In genomic region chr1:219347843-219348475, GRCh38 we compare ENCODE assay signal across 14 cellular contexts.
DNase-seq lines count a peak whose midpoint lies in the region; ATAC-seq lines count a peak whose summit lies in the region.
"Had no signal": no experiment of that assay in that cellular context is flagged by ENCODE, and none has a peak within 500 bp of the region (broad histone marks: within the 10 kb centered on the region; RNA-seq: fewer than 3 reads in every experiment).

No MANE protein-coding gene starts in this region.

- WGBS in right cardiac atrium, result 42% methylated on average over 5 of the region's 5 CpGs
- 5 to 8% methylated on average over 5 of the region's 5 CpGs for WGBS in aorta, 2 donors

- H3K27me3 Mint-ChIP-seq in T-cell, result peaks cover 0 to 5% of the 10 kb centered on the region in 2 donors
- H3K27me3 Mint-ChIP-seq in activated CD4-positive, alpha-beta T cell treated with anti-CD3 and anti-CD28 coated beads, Interleukin-2, amount 10 ng/mL, durations not matched to agents 24 days and 14 days, result no peaks in the 10 kb centered on the region

- POLR2A ChIA-PET in T-cell (lab: Charles Lee), result no interaction called here

- H3K36me3 ChIP-seq in aorta (ENCODE audit: control insufficient read depth in 1 of 2, insufficient read depth in 2 of 2, low read length in 1 of 2), result no peaks in the 10 kb centered on the region

- H3K4me1 ChIP-seq in right cardiac atrium (ENCODE audit: control insufficient read depth, insufficient read depth, low read length) (peaks cover 2% of the 10 kb centered on the region), aorta (ENCODE audit: control insufficient read depth in 1 of 2, insufficient read depth in 2 of 2, low read length in 2 of 2) (peaks cover 0 to 3% of the 10 kb centered on the region in 2 donors)

- H3K9me3 ChIP-seq in right cardiac atrium (ENCODE audit: control insufficient read depth, low read length) (peaks cover 3% of the 10 kb centered on the region), aorta (ENCODE audit: control insufficient read depth, low read length) (peaks cover 2% of the 10 kb centered on the region)

- H3K4me1 Mint-ChIP-seq in T-cell, result no peaks in the 10 kb centered on the region
- no peaks in the 10 kb centered on the region for H3K4me1 Mint-ChIP-seq in activated CD4-positive, alpha-beta T cell treated with anti-CD3 and anti-CD28 coated beads, Interleukin-2, amount 10 ng/mL, durations not matched to agents 24 days and 14 days

- H3K27me3 ChIP-seq in right cardiac atrium (ENCODE audit: control insufficient read depth, insufficient read depth) (no peaks in the 10 kb centered on the region), aorta (ENCODE audit: control insufficient read depth in 1 of 2, insufficient read depth in 2 of 2, low read length in 1 of 2) (no peaks in the 10 kb centered on the region)

- H3K27ac ChIP-seq in right cardiac atrium (ENCODE audit: low read length) (no peak overlapping the region), aorta (ENCODE audit: low read depth in 1 of 2, low read length in 2 of 2) (no peak overlapping the region)

- H3K4me3 ChIP-seq in right cardiac atrium (ENCODE audit: low read length) (no peak overlapping the region), aorta (ENCODE audit: low read length in 2 of 2) (no peak overlapping the region)

- ATAC-seq in right cardiac atrium (peak; percentile 70 to 86), aorta (ENCODE audit: low FRiP score) (peak; percentile 70), T-cell (replicated peaks in 1 of 4) (no peak)
- ATAC-seq: activated CD8-positive, alpha-beta T cell treated with anti-CD3 and anti-CD28 coated beads, Interleukin-2, amount 10 ng/mL, durations not matched to agents 7 days and 5 days had no signal

- peaks cover 27 to 37% (median 33%) of the 10 kb centered on the region in 3 donors for H3K9me3 Mint-ChIP-seq in T-cell
- H3K9me3 Mint-ChIP-seq in activated CD4-positive, alpha-beta T cell treated with anti-CD3 and anti-CD28 coated beads, Interleukin-2, amount 10 ng/mL, durations not matched to agents 24 days and 14 days, result peaks cover 4% of the 10 kb centered on the region

- peak; percentile 20 for DNase-seq in NCI-H748 (lab: John Stamatoyannopoulos, UW; ENCODE audit: unreplicated experiment)
- DNase-seq in NCI-H748 treated with DMSO at 0.1 percent for 48 hours (lab: John Stamatoyannopoulos, UW), result no peak
- peak; percentile 66 to 90 (median 86) for DNase-seq in right cardiac atrium
- DNase-seq in posterior vena cava (ENCODE audit: low spot score), result peak; percentile 83
- peak; percentile 76 to 87 for DNase-seq in aorta
- no peak for DNase-seq in T-cell
- DNase-seq in NCI-H82 (lab: John Stamatoyannopoulos, UW), result no peak
- DNase-seq in activated CD4-positive, alpha-beta T cell treated with anti-CD3 and anti-CD28 coated beads, Interleukin-2, amount 10 ng/mL, durations not matched to agents 24 days and 14 days, result no peak
- DNase-seq: activated CD8-positive, alpha-beta T cell treated with anti-CD3 and anti-CD28 coated beads, Interleukin-2, amount 10 ng/mL, durations not matched to agents 7 days and 5 days; cerebellar nuclear complex; islet precursor cell; Kasumi-1; NCI-H1694 treated with DMSO at 0.1 percent for 48 hours; NCI-H510A had no signal

- intact Hi-C loops in right cardiac atrium (cut with DNase I), result no loop called here
- intact Hi-C loops in posterior vena cava (cut with DNase I), result no loop called here
- intact Hi-C loops in aorta (cut with DNase I), result no loop called here
- intact Hi-C loops in activated CD4-positive, alpha-beta T cell treated with anti-CD3 and anti-CD28 coated beads, Interleukin-2, amount 10 ng/mL, durations not matched to agents 24 days and 14 days (cut with micrococcal nuclease), result no loop called here

- CTCF ChIA-PET in T-cell (lab: Charles Lee), result no interaction called here

- H3K4me3 Mint-ChIP-seq in T-cell, result no peak overlapping the region
- no peak overlapping the region for H3K4me3 Mint-ChIP-seq in activated CD4-positive, alpha-beta T cell treated with anti-CD3 and anti-CD28 coated beads, Interleukin-2, amount 10 ng/mL, durations not matched to agents 24 days and 14 days
- H3K4me3 Mint-ChIP-seq: activated CD8-positive, alpha-beta T cell treated with anti-CD3 and anti-CD28 coated beads, Interleukin-2, amount 10 ng/mL, durations not matched to agents 7 days and 5 days had no signal

- H3K36me3 Mint-ChIP-seq in T-cell, result peaks cover 3% of the 10 kb centered on the region
- peaks cover 2% of the 10 kb centered on the region for H3K36me3 Mint-ChIP-seq in activated CD4-positive, alpha-beta T cell treated with anti-CD3 and anti-CD28 coated beads, Interleukin-2, amount 10 ng/mL, durations not matched to agents 24 days and 14 days (ENCODE audit: low read depth)

- no peak overlapping the region for H3K27ac Mint-ChIP-seq in T-cell
- H3K27ac Mint-ChIP-seq in activated CD4-positive, alpha-beta T cell treated with anti-CD3 and anti-CD28 coated beads, Interleukin-2, amount 10 ng/mL, durations not matched to agents 24 days and 14 days, result no peak overlapping the region
- H3K27ac Mint-ChIP-seq: activated CD8-positive, alpha-beta T cell treated with anti-CD3 and anti-CD28 coated beads, Interleukin-2, amount 10 ng/mL, durations not matched to agents 7 days and 5 days had no signal

Comparison
In these comparisons a context has a peak if more than half of its experiments do, and no peak if none do; other contexts are left out.
1. DNase-seq: peak in NCI-H748 (single experiment), right cardiac atrium (3 of 3), posterior vena cava (single experiment) and aorta (2 of 2); none in NCI-H748 treated with DMSO at 0.1 percent for 48 hours (single experiment), T-cell (0 of 34), NCI-H82 (single experiment) and activated CD4-positive, alpha-beta T cell treated with anti-CD3 and anti-CD28 coated beads, Interleukin-2, amount 10 ng/mL, durations not matched to agents 24 days and 14 days (single experiment).
2. ATAC-seq: peak in right cardiac atrium (2 of 2) and aorta (single experiment); none in T-cell (0 of 4).